ENCODE assay signal across 6 cellular contexts in genomic region chr6:31958412-31958740, GRCh38. TPM values are rescaled to one million over a fixed set of nuclear protein-coding genes. Genes with fewer than 3 reads are reported as not detected.
DNase-seq lines count a peak whose midpoint lies in the region; FAIRE-seq and TF ChIP-seq lines count a peak whose summit lies in the region.

No MANE protein-coding gene starts in this region.

- peaks cover 0 to 6% (median 3%) of the 10 kb centered on the region in 4 experiments; a peak in 3 of 7 replicates for H3K4me1 ChIP-seq in H1 (replicated peaks in 1 of 4; ENCODE audit: control insufficient read depth in 3 of 4, insufficient read depth in 4 of 4, low read length in 3 of 4)

- peaks cover 0 to 2% of the 10 kb centered on the region in 2 experiments for H4K20me1 ChIP-seq in H1 (replicated peaks in 1 of 2; ENCODE audit: control insufficient read depth in 1 of 2, insufficient read depth in 2 of 2, low read length in 2 of 2)

- H3K23me2 ChIP-seq in H1 (ENCODE audit: low read depth, low read length), result peaks cover 10% of the 10 kb centered on the region

- no peaks in the 10 kb centered on the region for H3K27me3 Mint-ChIP-seq in activated naive CD4-positive, alpha-beta T cell treated with anti-CD3 and anti-CD28 coated beads, Interleukin-2, amount 10 ng/mL, durations not matched to agents 7 days and 5 days

- CTCF ChIA-PET in activated naive CD4-positive, alpha-beta T cell treated with anti-CD3 and anti-CD28 coated beads, Interleukin-2, amount 10 ng/mL, durations not matched to agents 7 days and 5 days (lab: Charles Lee), result interaction anchor here (1.7 to 1.9 kb wide), 2 partner anchors 10 to 13 kb away, joined by 6 read pairs; partner anchors contain the start of gene DXO
- CTCF ChIA-PET in H1 (lab: Charles Lee; ENCODE audit: partially characterized antibody), result interaction anchor here (0.8 to 1.5 kb wide), 5 partner anchors 10 to 146 kb away, joined by 3 to 5 read pairs (median 4); partner anchors contain the start of gene CFB

- peaks cover 5% of the 10 kb centered on the region for H3K79me1 ChIP-seq in H1 (ENCODE audit: low read depth, low read length)

- no peak overlapping the region for H3K4ac ChIP-seq in H1 (replicated peaks; ENCODE audit: insufficient read length, low read depth, low read length)

- peak overlapping the region; percentile 88; the same call in 1 of the 2 replicates for H4K8ac ChIP-seq in H1 (ENCODE audit: extremely low read depth, insufficient read depth, low read length)

- TF ChIP-seq EP300 in H1 (IDR thresholded peaks at IDR 0.05; ENCODE audit: borderline replicate concordance in 1 of 2, low read depth in 2 of 2, low read length in 2 of 2), result no peak

- H2BK15ac ChIP-seq in H1 (ENCODE audit: low read length), result no peak overlapping the region

- H3K23ac ChIP-seq in H1 (ENCODE audit: insufficient read length), result no peak overlapping the region

- peak overlapping the region; percentile 96 to 99 (median 98) for H3K4me3 ChIP-seq in H1 (ENCODE audit: extremely low read depth in 1 of 4, insufficient read depth in 2 of 4, low read depth in 3 of 4, low read length in 4 of 4)
- H3K4me3 ChIP-seq in skeletal muscle cell (ENCODE audit: low read depth, low read length), result peak overlapping the region; percentile 100

- TF ChIP-seq CTCF in H1 (IDR thresholded peaks at IDR 0.05; ENCODE audit: control extremely low read depth in 1 of 3, insufficient read depth in 1 of 3, low read depth in 1 of 3, low read length in 3 of 3), result no peak

- H3K14ac ChIP-seq in H1 (ENCODE audit: insufficient read length), result no peak overlapping the region

- no peak overlapping the region for H2BK5ac ChIP-seq in H1 (ENCODE audit: low read depth, low read length)

- H3K79me2 ChIP-seq in H1 (ENCODE audit: control insufficient read depth in 1 of 2, insufficient read depth in 2 of 2, low read length in 2 of 2), result peaks cover 0 to 24% of the 10 kb centered on the region in 2 experiments; a peak in 3 of 4 replicates

- no peak overlapping the region for H4K5ac ChIP-seq in H1 (ENCODE audit: insufficient read length, low read depth, low read length)

- no peaks in the 10 kb centered on the region for H3K9me3 Mint-ChIP-seq in activated naive CD4-positive, alpha-beta T cell treated with anti-CD3 and anti-CD28 coated beads, Interleukin-2, amount 10 ng/mL, durations not matched to agents 7 days and 5 days

- peak overlapping the region; percentile 98 for H3K27ac Mint-ChIP-seq in activated naive CD4-positive, alpha-beta T cell treated with anti-CD3 and anti-CD28 coated beads, Interleukin-2, amount 10 ng/mL, durations not matched to agents 7 days and 5 days

- H3K36me3 Mint-ChIP-seq in activated naive CD4-positive, alpha-beta T cell treated with anti-CD3 and anti-CD28 coated beads, Interleukin-2, amount 10 ng/mL, durations not matched to agents 7 days and 5 days, result peaks cover 58% of the 10 kb centered on the region

- H2AK5ac ChIP-seq in H1 (ENCODE audit: low read depth, low read length), result no peak overlapping the region

- TF ChIP-seq RAD21 in H1 (IDR thresholded peaks at IDR 0.05 in 1 of 2, conservative IDR thresholded peaks at IDR 0.05 in 1 of 2; ENCODE audit: low read depth in 2 of 2, low read length in 2 of 2), result no peak

- no peak for TF ChIP-seq POLR2A in H1 (IDR thresholded peaks at IDR 0.05; ENCODE audit: control extremely low read depth in 1 of 2, low read depth in 2 of 2, low read length in 2 of 2)

- H4K91ac ChIP-seq in H1 (replicated peaks; ENCODE audit: insufficient read length, low read length), result no peak overlapping the region

- no peak overlapping the region for H2BK20ac ChIP-seq in H1 (ENCODE audit: low read length)

- DNase-seq in activated naive CD4-positive, alpha-beta T cell treated with anti-CD3 and anti-CD28 coated beads, Interleukin-2, amount 10 ng/mL, durations not matched to agents 7 days and 5 days, result no peak
- no peak for DNase-seq in activated naive CD4-positive, alpha-beta T cell (lab: John Stamatoyannopoulos, UW)
- DNase-seq in H1 (ENCODE audit: low read depth in 1 of 2, low spot score in 2 of 2) (no peak), skeletal muscle cell (ENCODE audit: low read depth) (no peak), SIG-M5 treated with dmso at 0.1 percent for 504 hours (lab: John Stamatoyannopoulos, UW; ENCODE audit: unreplicated experiment) (no peak), amniotic stem cell (lab: John Stamatoyannopoulos, UW) (no peak)

- peak overlapping the region; percentile 38 for H3K27ac ChIP-seq in H1 (ENCODE audit: low read depth, low read length)

- H3K4me2 ChIP-seq in H1 (ENCODE audit: insufficient read depth in 1 of 2, low read depth in 2 of 2, low read length in 2 of 2), result peak overlapping the region; percentile 86 to 94

- POLR2A ChIA-PET in H1 (lab: Charles Lee; ENCODE audit: partially characterized antibody), result interaction anchor here (0.6 to 16.4 kb wide), 14 partner anchors 9 to 417 kb away, joined by 3 to 279 read pairs (median 4); partner anchors contain the start of genes BAG6, CFB, DDX39B and DXO

- no peaks in the 10 kb centered on the region for H3K27me3 ChIP-seq in H1 (replicated peaks in 1 of 4; ENCODE audit: control insufficient read depth in 3 of 4, extremely low read depth in 1 of 4, insufficient read depth in 3 of 4, low read length in 3 of 4)

- FAIRE-seq in H1 (lab: Jason Lieb, UNC), result no peak

- H3K18ac ChIP-seq in H1 (ENCODE audit: extremely low read depth, low read length), result peak overlapping the region; percentile 66

- H2BK120ac ChIP-seq in H1 (replicated peaks; ENCODE audit: low read depth, low read length), result no peak overlapping the region

- H3K9ac ChIP-seq in H1 (replicated peaks in 1 of 4; ENCODE audit: extremely low read depth in 1 of 4, low read depth in 3 of 4, low read length in 3 of 4), result peak overlapping the region; percentile 55 to 87 (median 86)

- no peaks in the 10 kb centered on the region for H3K9me3 ChIP-seq in H1 (ENCODE audit: insufficient read depth in 2 of 2, low read depth in 1 of 2, low read length in 1 of 2)

- no peak overlapping the region for H3K56ac ChIP-seq in H1 (replicated peaks; ENCODE audit: insufficient read length, low read depth, low read length)

- H3K4me3 Mint-ChIP-seq in activated naive CD4-positive, alpha-beta T cell treated with anti-CD3 and anti-CD28 coated beads, Interleukin-2, amount 10 ng/mL, durations not matched to agents 7 days and 5 days, result peak overlapping the region; percentile 94

- peaks cover 10 to 56% (median 43%) of the 10 kb centered on the region in 4 experiments; a peak in 7 of 8 replicates for H3K36me3 ChIP-seq in H1 (ENCODE audit: control insufficient read depth in 2 of 4, insufficient read depth in 4 of 4, low read length in 3 of 4)

- H3K4me1 Mint-ChIP-seq in activated naive CD4-positive, alpha-beta T cell treated with anti-CD3 and anti-CD28 coated beads, Interleukin-2, amount 10 ng/mL, durations not matched to agents 7 days and 5 days, result peaks cover 32% of the 10 kb centered on the region

- H2BK12ac ChIP-seq in H1 (ENCODE audit: low read depth, low read length), result no peak overlapping the region

- 16% methylated on average over 11 of the region's 11 CpGs; no CpG with 5 or more reads in 1 of the 2 experiments for WGBS in H1 (ENCODE audit: extremely low coverage in 1 of 2, insufficient coverage in 1 of 2, insufficient read length in 1 of 2, insufficient replicate concordance in 2 of 2, low coverage in 1 of 2, low lambda C conversion rate in 2 of 2, missing lambda C conversion rate in 1 of 2), 2 experiments

- H2AFZ ChIP-seq in H1 (ENCODE audit: low read length), result peak overlapping the region; percentile 24; the same call in 1 of the 2 replicates

RNA-seq across cellular contexts. Expression of gene NELFE, which starts 0.4 kb away (rescaled TPM):
- 71.1 and 71.5 TPM in 2 replicates for total RNA-seq in H1 (2021; fragmentation: NEBNext Ultra II Directional; extraction: Animal tissue kit (Norgen Biotek cat#: 25700))
- polyA plus RNA-seq in H1 (2011; rRNA removed), result 49.2 and 52.3 TPM in 2 replicates
- polyA plus RNA-seq in H1 (2011; cell fraction: cytosol; rRNA removed), result 83.7 TPM
- 55.9 TPM for polyA plus RNA-seq in H1 (2011; cell fraction: nucleus; rRNA removed)
- 64.8 to 102 TPM (median 90.9 TPM) in 4 replicates for polyA plus RNA-seq in H1 (2012, experiment 1 of 2)
- 67.8 TPM for polyA plus RNA-seq in H1 (2012, experiment 2 of 2)
- polyA plus RNA-seq in H1 (2013, experiment 1 of 2), result 56.9 TPM
- polyA plus RNA-seq in H1 (2013, experiment 2 of 2), result 54.5 TPM
- 32.1 and 32.6 TPM in 2 replicates for polyA minus RNA-seq in H1 (2011; rRNA and poly(A)+ RNA removed)
- 31.0 TPM for polyA minus RNA-seq in H1 (2011; cell fraction: cytosol; rRNA and poly(A)+ RNA removed)
- 23.2 TPM for polyA minus RNA-seq in H1 (2011; cell fraction: nucleus; rRNA and poly(A)+ RNA removed)

RNA-seq across cellular contexts. Expression of gene SKIC2, which starts 0.6 kb away (rescaled TPM):
- 59.7 and 68.5 TPM in 2 replicates for total RNA-seq in H1 (2021; fragmentation: NEBNext Ultra II Directional; extraction: Animal tissue kit (Norgen Biotek cat#: 25700))
- polyA plus RNA-seq in H1 (2011; rRNA removed), result 42.1 and 70.5 TPM in 2 replicates
- polyA plus RNA-seq in H1 (2011; cell fraction: cytosol; rRNA removed), result 43.0 TPM
- 225 TPM for polyA plus RNA-seq in H1 (2011; cell fraction: nucleus; rRNA removed)
- 38.3 to 64.6 TPM (median 60.5 TPM) in 4 replicates for polyA plus RNA-seq in H1 (2012, experiment 1 of 2)
- polyA plus RNA-seq in H1 (2012, experiment 2 of 2), result 48.8 TPM
- polyA plus RNA-seq in H1 (2013, experiment 1 of 2), result 23.9 TPM
- polyA plus RNA-seq in H1 (2013, experiment 2 of 2), result 21.1 TPM
- polyA minus RNA-seq in H1 (2011; rRNA and poly(A)+ RNA removed), result 97.1 and 101 TPM in 2 replicates
- 32.1 TPM for polyA minus RNA-seq in H1 (2011; cell fraction: cytosol; rRNA and poly(A)+ RNA removed)
- polyA minus RNA-seq in H1 (2011; cell fraction: nucleus; rRNA and poly(A)+ RNA removed), result 84.9 TPM

RNA-seq across cellular contexts. Expression of gene CFB, which starts 12.5 kb away (rescaled TPM):
- total RNA-seq in H1 (2021; fragmentation: NEBNext Ultra II Directional; extraction: Animal tissue kit (Norgen Biotek cat#: 25700)), result not detected in 2 replicates
- polyA plus RNA-seq in H1 (2011; rRNA removed), result 0.09 and 0.20 TPM in 2 replicates
- polyA plus RNA-seq in H1 (2011; cell fraction: cytosol; rRNA removed), result 0.94 TPM
- polyA plus RNA-seq in H1 (2011; cell fraction: nucleus; rRNA removed), result 1.1 TPM
- polyA plus RNA-seq in H1 (2012, experiment 1 of 2), result 0.13 to 0.36 TPM (median 0.30 TPM) in 4 replicates
- polyA plus RNA-seq in H1 (2012, experiment 2 of 2), result 0.54 TPM
- 0.14 TPM for polyA plus RNA-seq in H1 (2013, experiment 1 of 2)
- not detected for polyA plus RNA-seq in H1 (2013, experiment 2 of 2)
- 0.66 TPM in 1 of 2 replicates, not detected in the other for polyA minus RNA-seq in H1 (2011; rRNA and poly(A)+ RNA removed)
- polyA minus RNA-seq in H1 (2011; cell fraction: cytosol; rRNA and poly(A)+ RNA removed), result 1.8 TPM
- 2.4 TPM for polyA minus RNA-seq in H1 (2011; cell fraction: nucleus; rRNA and poly(A)+ RNA removed)

RNA-seq across cellular contexts. Expression of gene DXO, which starts 13.6 kb away (rescaled TPM):
- 14.7 and 16.2 TPM in 2 replicates for total RNA-seq in H1 (2021; fragmentation: NEBNext Ultra II Directional; extraction: Animal tissue kit (Norgen Biotek cat#: 25700))
- polyA plus RNA-seq in H1 (2011; rRNA removed), result 23.9 and 30.5 TPM in 2 replicates
- polyA plus RNA-seq in H1 (2011; cell fraction: cytosol; rRNA removed), result 19.7 TPM
- 65.0 TPM for polyA plus RNA-seq in H1 (2011; cell fraction: nucleus; rRNA removed)
- 13.4 to 21.7 TPM (median 20.0 TPM) in 4 replicates for polyA plus RNA-seq in H1 (2012, experiment 1 of 2)
- polyA plus RNA-seq in H1 (2012, experiment 2 of 2), result 17.5 TPM
- 15.5 TPM for polyA plus RNA-seq in H1 (2013, experiment 1 of 2)
- polyA plus RNA-seq in H1 (2013, experiment 2 of 2), result 11.5 TPM
- polyA minus RNA-seq in H1 (2011; rRNA and poly(A)+ RNA removed), result 9.3 and 15.0 TPM in 2 replicates
- polyA minus RNA-seq in H1 (2011; cell fraction: cytosol; rRNA and poly(A)+ RNA removed), result 11.2 TPM
- polyA minus RNA-seq in H1 (2011; cell fraction: nucleus; rRNA and poly(A)+ RNA removed), result 19.5 TPM

RNA-seq across cellular contexts. Expression of gene C4A, which starts 23.5 kb away (rescaled TPM):
- 0.48 and 2.4 TPM in 2 replicates for total RNA-seq in H1 (2021; fragmentation: NEBNext Ultra II Directional; extraction: Animal tissue kit (Norgen Biotek cat#: 25700))
- polyA plus RNA-seq in H1 (2011; rRNA removed), result 0.62 and 1.7 TPM in 2 replicates
- polyA plus RNA-seq in H1 (2011; cell fraction: cytosol; rRNA removed), result 1.4 TPM
- 9.6 TPM for polyA plus RNA-seq in H1 (2011; cell fraction: nucleus; rRNA removed)
- 0.80 to 1.9 TPM (median 1.3 TPM) in 4 replicates for polyA plus RNA-seq in H1 (2012, experiment 1 of 2)
- 0.87 TPM for polyA plus RNA-seq in H1 (2012, experiment 2 of 2)
- 0.47 TPM for polyA plus RNA-seq in H1 (2013, experiment 1 of 2)
- 0.40 TPM for polyA plus RNA-seq in H1 (2013, experiment 2 of 2)
- 0.85 and 2.5 TPM in 2 replicates for polyA minus RNA-seq in H1 (2011; rRNA and poly(A)+ RNA removed)
- polyA minus RNA-seq in H1 (2011; cell fraction: cytosol; rRNA and poly(A)+ RNA removed), result not detected
- polyA minus RNA-seq in H1 (2011; cell fraction: nucleus; rRNA and poly(A)+ RNA removed), result 5.8 TPM
